Comparison of ENCODE assay signal across 9 cellular contexts in genomic region chr6:129860901-129861665, GRCh38. TPM values are rescaled to one million over a fixed set of nuclear protein-coding genes. Genes with fewer than 3 reads are reported as not detected.
DNase-seq lines count a peak whose midpoint lies in the region; ATAC-seq and TF ChIP-seq lines count a peak whose summit lies in the region.
"Had no signal": no experiment of that assay in that cellular context is flagged by ENCODE, and none has a peak within 500 bp of the region (broad histone marks: within the 10 kb centered on the region; RNA-seq: fewer than 3 reads in every experiment).

A gene with protein sequence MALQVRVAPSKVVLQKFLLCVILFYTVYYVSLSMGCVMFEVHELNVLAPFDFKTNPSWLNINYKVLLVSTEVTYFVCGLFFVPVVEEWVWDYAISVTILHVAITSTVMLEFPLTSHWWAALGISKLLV (minus strand): TSS chr6:129861315. CDS start chr6:129861188, 127 bp downstream.

- no peaks in the 10 kb centered on the region for H3K27me3 ChIP-seq in GM06990 (replicated peaks; ENCODE audit: control insufficient read depth, insufficient read depth, low read length)
- H3K27me3 ChIP-seq in left lung, result no peaks in the 10 kb centered on the region
- H3K27me3 ChIP-seq in HAP-1 (ENCODE audit: low read depth), result no peaks in the 10 kb centered on the region

- no peaks in the 10 kb centered on the region for H3K4me1 ChIP-seq in left lung
- H3K4me1 ChIP-seq in HAP-1, result no peaks in the 10 kb centered on the region

- POLR2A ChIA-PET in T-cell (lab: Charles Lee), result interaction anchor here (0.7 kb wide), 3 partner anchors 11 to 1977 kb away, joined by 3 to 7 read pairs (median 5); no protein-coding TSS in a partner anchor

- H3K9me3 ChIP-seq in left lung (peaks cover 0 to 2% of the 10 kb centered on the region in 2 donors), HAP-1 (no peaks in the 10 kb centered on the region)

- peaks cover 8 to 15% (median 14%) of the 10 kb centered on the region in 3 donors for H3K4me1 Mint-ChIP-seq in T-cell

- H3K27ac Mint-ChIP-seq in T-cell, result peak within 1 kb of the TSS; percentile 85 to 91

- H3K27ac ChIP-seq in left lung, result no peak within 1 kb of the TSS

- peaks cover 0 to 6% (median 0%) of the 10 kb centered on the region in 3 donors for H3K9me3 Mint-ChIP-seq in T-cell

- intact Hi-C loops in left lung (cut with DNase I), result no loop called here

- DNase-seq in A172 (ENCODE audit: low spot score) (peak; percentile 57), GM06990 (ENCODE audit: extremely low read depth, insufficient read length) (no peak), T-cell (peak in 6 of 34 experiments; percentile 0 to 21 (median 3)), fibroblast of the aortic adventitia (ENCODE audit: low read depth) (peak; percentile 63), left lung (no peak), NCI-H446 treated with DMSO at 0.1 percent for 48 hours (lab: John Stamatoyannopoulos, UW) (no peak), DMS114 treated with DMSO at 0.1 percent for 48 hours (lab: John Stamatoyannopoulos, UW; ENCODE audit: unreplicated experiment) (no peak), HAP-1 (ENCODE audit: low spot score in 2 of 2) (no peak)

- H3K36me3 ChIP-seq in GM06990 (ENCODE audit: control insufficient read depth, insufficient read depth, low read length), result no peaks in the 10 kb centered on the region
- no peaks in the 10 kb centered on the region for H3K36me3 ChIP-seq in left lung
- H3K36me3 ChIP-seq in HAP-1 (replicated peaks), result no peaks in the 10 kb centered on the region

- peak in 3 of 4 experiments; percentile 43 to 76 (median 65) for ATAC-seq in T-cell (replicated peaks in 1 of 4)
- ATAC-seq in left lung, result no peak

- H3K27me3 Mint-ChIP-seq in T-cell, result no peaks in the 10 kb centered on the region

- H3K36me3 Mint-ChIP-seq in T-cell, result peaks cover 2% of the 10 kb centered on the region

- CTCF ChIA-PET in T-cell (lab: Charles Lee), result interaction anchor here (0.5 to 0.7 kb wide), 4 partner anchors 206 to 839 kb away, joined by 3 read pairs; no protein-coding TSS in a partner anchor

- TF ChIP-seq CTCF in GM06990 (IDR thresholded peaks at IDR 0.05; ENCODE audit: insufficient read depth, low read length, poor library complexity, severe bottlenecking) (no peak), fibroblast of the aortic adventitia (IDR thresholded peaks at IDR 0.05; ENCODE audit: insufficient read depth, low read length) (no peak), left lung (IDR thresholded peaks at IDR 0.05) (no peak)

- H3K4me3 Mint-ChIP-seq in T-cell, result peak within 1 kb of the TSS; percentile 68 to 82 (median 76)

- H3K4me3 ChIP-seq in GM06990 (replicated peaks; ENCODE audit: low read depth, low read length), result peak within 1 kb of the TSS; percentile 28
- no peak within 1 kb of the TSS for H3K4me3 ChIP-seq in fibroblast of the aortic adventitia (ENCODE audit: low read depth, low read length)
- H3K4me3 ChIP-seq in left lung, result no peak within 1 kb of the TSS
- no peak within 1 kb of the TSS for H3K4me3 ChIP-seq in HAP-1

- in situ Hi-C loops in HAP-1 (cut with MboI; ENCODE audit: low sequenced_read_pairs), result no loop called here

RNA-seq across cellular contexts. Expression of the gene that starts here (rescaled TPM):
- not detected in 2 replicates for total RNA-seq in A172 (2014; rRNA removed; shearing (Covaris generic))
- total RNA-seq in T-cell, result 1 to 10 TPM in 1 of 5 donors, under 1 TPM in 1, not detected in 3; 0.53 to 1.2 TPM
- 0.45 TPM in 1 of 2 replicates, not detected in the other for total RNA-seq in fibroblast of the aortic adventitia (ENCODE audit: low replicate concordance)
- not detected for total RNA-seq in left lung
- total RNA-seq: renal cortical epithelial cell had no signal

Comparison
In these comparisons a context has a peak if more than half of its experiments do, and no peak if none do; other contexts are left out.
1. Peak in DNase-seq in A172; RNA of the gene not detected or under 1 TPM.
2. Peak in DNase-seq in fibroblast of the aortic adventitia; RNA of the gene not detected or under 1 TPM.